13 cellular contexts compared by ENCODE assay signal in genomic region chr11:71117311-71117710, GRCh38.
"Had no signal": no experiment of that assay in that cellular context is flagged by ENCODE, and none has a peak within 500 bp of the region (broad histone marks: within the 10 kb centered on the region; RNA-seq: fewer than 3 reads in every experiment).

No MANE protein-coding gene starts in this region.

- H3K4me3 ChIP-seq: gastroesophageal sphincter, lower lobe of right lung, smooth muscle cell, tibial artery, vagina had no signal

- H3K4me2 ChIP-seq: smooth muscle cell had no signal

- ATAC-seq: activated naive CD4-positive, alpha-beta T cell treated with anti-CD3 and anti-CD28 coated beads, Interleukin-2, amount 50 U/mL, for 72 hours; activated T-cell treated with anti-CD3 and anti-CD28 coated beads, Interleukin-2, amount 50 U/mL, for 4 hours; gastroesophageal sphincter; lower lobe of right lung; naive thymus-derived CD8-positive, alpha-beta T cell; stimulated activated memory B cell treated with anti-CD40 and anti-IgM and Interleukin-4, amounts not matched to agents 10 μg/mL and 1 μg/mL and 100 μg/mL, for 72 hours had no signal

- H3K36me3 Mint-ChIP-seq: activated CD4-positive, alpha-beta memory T cell treated with anti-CD3 and anti-CD28 coated beads for 36 hours; activated naive CD4-positive, alpha-beta T cell treated with anti-CD3 and anti-CD28 coated beads, Interleukin-2, amount 50 U/mL, for 72 hours; naive thymus-derived CD8-positive, alpha-beta T cell; stimulated activated memory B cell treated with anti-CD40 and anti-IgM and Interleukin-4, amounts not matched to agents 10 μg/mL and 1 μg/mL and 100 μg/mL, for 72 hours had no signal

- H3K27ac ChIP-seq: gastroesophageal sphincter, lower lobe of right lung, neutrophil, tibial artery, vagina had no signal

- H3K27me3 ChIP-seq: vagina had no signal

- H3K36me3 ChIP-seq: gastroesophageal sphincter, lower lobe of right lung, neutrophil, tibial artery, vagina had no signal

- H3K9me3 ChIP-seq: gastroesophageal sphincter, lower lobe of right lung, neutrophil, tibial artery, vagina had no signal

- H3K4me3 Mint-ChIP-seq: activated CD4-positive, alpha-beta memory T cell treated with anti-CD3 and anti-CD28 coated beads for 36 hours; activated T-cell treated with anti-CD3 and anti-CD28 coated beads, Interleukin-2, amount 50 U/mL, for 4 hours; naive thymus-derived CD8-positive, alpha-beta T cell; stimulated activated memory B cell treated with anti-CD40 and anti-IgM and Interleukin-4, amounts not matched to agents 10 μg/mL and 1 μg/mL and 100 μg/mL, for 72 hours had no signal

- H3K27ac Mint-ChIP-seq: activated CD4-positive, alpha-beta memory T cell treated with anti-CD3 and anti-CD28 coated beads for 36 hours; activated naive CD4-positive, alpha-beta T cell treated with anti-CD3 and anti-CD28 coated beads, Interleukin-2, amount 50 U/mL, for 72 hours; naive thymus-derived CD8-positive, alpha-beta T cell; stimulated activated memory B cell treated with anti-CD40 and anti-IgM and Interleukin-4, amounts not matched to agents 10 μg/mL and 1 μg/mL and 100 μg/mL, for 72 hours had no signal

- H3K9me3 Mint-ChIP-seq: activated CD4-positive, alpha-beta memory T cell treated with anti-CD3 and anti-CD28 coated beads for 36 hours; activated naive CD4-positive, alpha-beta T cell treated with anti-CD3 and anti-CD28 coated beads, Interleukin-2, amount 50 U/mL, for 72 hours; activated T-cell treated with anti-CD3 and anti-CD28 coated beads, Interleukin-2, amount 50 U/mL, for 4 hours; stimulated activated memory B cell treated with anti-CD40 and anti-IgM and Interleukin-4, amounts not matched to agents 10 μg/mL and 1 μg/mL and 100 μg/mL, for 72 hours had no signal

- DNase-seq: activated CD4-positive, alpha-beta memory T cell treated with anti-CD3 and anti-CD28 coated beads for 36 hours; activated effector memory CD4-positive, alpha-beta T cell treated with anti-CD3 and anti-CD28 coated beads, Interleukin-2, amount 50 U/mL, for 16 hours; activated T-cell treated with anti-CD3 and anti-CD28 coated beads, Interleukin-2, amount 50 U/mL, for 4 hours; anterior cingulate cortex; lower lobe of right lung; naive thymus-derived CD8-positive, alpha-beta T cell; tibial artery had no signal

- H3K4me1 Mint-ChIP-seq: naive thymus-derived CD8-positive, alpha-beta T cell had no signal

- H3K4me1 ChIP-seq: gastroesophageal sphincter, lower lobe of right lung, tibial artery, vagina had no signal
